ENCODE assay signal across 24 cellular contexts in genomic region chr5:74477761-74478160, GRCh38.
DNase-seq lines count a peak whose midpoint lies in the region; ATAC-seq, FAIRE-seq and TF ChIP-seq lines count a peak whose summit lies in the region.
"Had no signal": no experiment of that assay in that cellular context is flagged by ENCODE, and none has a peak within 500 bp of the region (broad histone marks: within the 10 kb centered on the region; RNA-seq: fewer than 3 reads in every experiment).

No MANE protein-coding gene starts in this region.

- no peak overlapping the region for H3K23ac ChIP-seq in trophoblast cell (ENCODE audit: low read length)

- peak overlapping the region; percentile 6 for H3K14ac ChIP-seq in trophoblast cell (ENCODE audit: low read length)

- ATAC-seq in memory B cell (ENCODE audit: low read depth), result peak; percentile 31
- ATAC-seq: A549 had no signal

- H3K79me2 ChIP-seq in trophoblast cell (ENCODE audit: control insufficient read depth, insufficient read depth, low read length, poor library complexity), result no peaks in the 10 kb centered on the region

- no peak overlapping the region for H2BK120ac ChIP-seq in trophoblast cell (ENCODE audit: insufficient read depth, low read length, poor library complexity)

- H3K27ac Mint-ChIP-seq in memory B cell, result no peak overlapping the region
- H3K27ac Mint-ChIP-seq: CD4-positive, alpha-beta memory T cell had no signal

- H3K27me3 Mint-ChIP-seq in memory B cell, result peaks cover 12% of the 10 kb centered on the region

- no CpG with 5 or more reads among the region's 12 CpGs for WGBS in trophoblast cell (ENCODE audit: extremely low coverage, insufficient coverage, insufficient read length)

- H3K27me3 ChIP-seq in trophoblast cell (ENCODE audit: insufficient read depth, low read length), result no peaks in the 10 kb centered on the region

- H3K4me3 Mint-ChIP-seq in memory B cell, result no peak overlapping the region
- H3K4me3 Mint-ChIP-seq: CD4-positive, alpha-beta memory T cell had no signal

- no peaks in the 10 kb centered on the region for H3K36me3 Mint-ChIP-seq in memory B cell
- H3K36me3 Mint-ChIP-seq: CD4-positive, alpha-beta memory T cell had no signal

- H2AK5ac ChIP-seq in trophoblast cell (ENCODE audit: low read length), result no peak overlapping the region

- peaks cover 3% of the 10 kb centered on the region for H3K9me3 ChIP-seq in trophoblast cell (ENCODE audit: insufficient read depth, low read depth, low read length)
- H3K9me3 ChIP-seq: A549 had no signal

- peak overlapping the region; percentile 59 for H3K27ac ChIP-seq in VCaP
- H3K27ac ChIP-seq in trophoblast cell (ENCODE audit: low read depth, low read length), result no peak overlapping the region
- H3K27ac ChIP-seq: A549, RWPE1 had no signal

- H2AFZ ChIP-seq in trophoblast cell (ENCODE audit: insufficient read depth, low read length, poor library complexity), result no peak overlapping the region

- H4K91ac ChIP-seq in trophoblast cell (ENCODE audit: low read depth, low read length), result no peak overlapping the region

- H3K4me3 ChIP-seq in trophoblast cell (ENCODE audit: low read depth, low read length), result no peak overlapping the region
- H3K4me3 ChIP-seq: A549 had no signal

- peaks cover 4% of the 10 kb centered on the region for H3K79me1 ChIP-seq in trophoblast cell (ENCODE audit: low read length)

- H3K9ac ChIP-seq in trophoblast cell (ENCODE audit: low read length), result no peak overlapping the region

- peaks cover 8% of the 10 kb centered on the region for H3K4me1 Mint-ChIP-seq in memory B cell
- H3K4me1 Mint-ChIP-seq: CD4-positive, alpha-beta memory T cell had no signal

- H3K18ac ChIP-seq in trophoblast cell (ENCODE audit: low read length), result no peak overlapping the region

- TF ChIP-seq CTCF in VCaP (conservative IDR thresholded peaks at IDR 0.05) (no peak), D721Med (IDR thresholded peaks at IDR 0.05; ENCODE audit: insufficient read depth, missing control alignments) (no peak)

- DNase-seq in NCI-H82 (lab: John Stamatoyannopoulos, UW) (peak; percentile 78), memory B cell (ENCODE audit: low spot score in 2 of 2) (no peak), trophoblast cell (no peak), D721Med (ENCODE audit: insufficient read length, low spot score) (no peak)
- DNase-seq in activated effector memory CD4-positive, alpha-beta T cell treated with anti-CD3 and anti-CD28 coated beads, Interleukin-2, amount 50 U/mL, for 16 hours, result no peak
- no peak for DNase-seq in stimulated activated CD4-positive, alpha-beta T cell treated with anti-CD3 and anti-CD28 coated beads, Interleukin-2, amount 100 ng/mL, for 24 hours
- DNase-seq: AML-193; C1 segment of cervical spinal cord; CD4-positive, alpha-beta memory T cell; COR-L47; H7; NCI-H1048; NCI-H1417; NCI-H1694; NCI-H2081; NCI-H2171 treated with DMSO at 0.1 percent for 48 hours; NCI-H345; NCI-H510A treated with DMSO at 0.1 percent for 48 hours; SHP77 had no signal

- no peaks in the 10 kb centered on the region for H3K9me3 Mint-ChIP-seq in memory B cell
- H3K9me3 Mint-ChIP-seq: CD4-positive, alpha-beta memory T cell had no signal

- H4K8ac ChIP-seq in trophoblast cell (ENCODE audit: low read depth, low read length), result no peak overlapping the region

- H3K4me2 ChIP-seq in trophoblast cell (ENCODE audit: low read length), result no peak overlapping the region
- H3K4me2 ChIP-seq: A549 had no signal

- H3K4ac ChIP-seq in trophoblast cell (ENCODE audit: low read depth, low read length), result no peak overlapping the region

- H3K4me1 ChIP-seq in trophoblast cell (ENCODE audit: control insufficient read depth in 1 of 2, insufficient read depth in 2 of 2, low read length in 2 of 2), result no peaks in the 10 kb centered on the region
- H3K4me1 ChIP-seq: A549 had no signal

- no peak overlapping the region for H4K12ac ChIP-seq in trophoblast cell (ENCODE audit: low read depth, low read length)

- FAIRE-seq in D721Med (lab: Jason Lieb, UNC), result no peak
- FAIRE-seq: A549, G401.6, GM12892 had no signal

- H3K36me3 ChIP-seq in trophoblast cell (ENCODE audit: control insufficient read depth in 1 of 2, insufficient read depth in 2 of 2, low read length in 2 of 2), result no peaks in the 10 kb centered on the region

- peak overlapping the region; percentile 5 for H2BK12ac ChIP-seq in trophoblast cell (ENCODE audit: low read length)

- no peak overlapping the region for H2BK5ac ChIP-seq in trophoblast cell (ENCODE audit: low read depth, low read length, poor library complexity)
